8 cellular contexts compared by ENCODE assay signal in the genomic region with DNA sequence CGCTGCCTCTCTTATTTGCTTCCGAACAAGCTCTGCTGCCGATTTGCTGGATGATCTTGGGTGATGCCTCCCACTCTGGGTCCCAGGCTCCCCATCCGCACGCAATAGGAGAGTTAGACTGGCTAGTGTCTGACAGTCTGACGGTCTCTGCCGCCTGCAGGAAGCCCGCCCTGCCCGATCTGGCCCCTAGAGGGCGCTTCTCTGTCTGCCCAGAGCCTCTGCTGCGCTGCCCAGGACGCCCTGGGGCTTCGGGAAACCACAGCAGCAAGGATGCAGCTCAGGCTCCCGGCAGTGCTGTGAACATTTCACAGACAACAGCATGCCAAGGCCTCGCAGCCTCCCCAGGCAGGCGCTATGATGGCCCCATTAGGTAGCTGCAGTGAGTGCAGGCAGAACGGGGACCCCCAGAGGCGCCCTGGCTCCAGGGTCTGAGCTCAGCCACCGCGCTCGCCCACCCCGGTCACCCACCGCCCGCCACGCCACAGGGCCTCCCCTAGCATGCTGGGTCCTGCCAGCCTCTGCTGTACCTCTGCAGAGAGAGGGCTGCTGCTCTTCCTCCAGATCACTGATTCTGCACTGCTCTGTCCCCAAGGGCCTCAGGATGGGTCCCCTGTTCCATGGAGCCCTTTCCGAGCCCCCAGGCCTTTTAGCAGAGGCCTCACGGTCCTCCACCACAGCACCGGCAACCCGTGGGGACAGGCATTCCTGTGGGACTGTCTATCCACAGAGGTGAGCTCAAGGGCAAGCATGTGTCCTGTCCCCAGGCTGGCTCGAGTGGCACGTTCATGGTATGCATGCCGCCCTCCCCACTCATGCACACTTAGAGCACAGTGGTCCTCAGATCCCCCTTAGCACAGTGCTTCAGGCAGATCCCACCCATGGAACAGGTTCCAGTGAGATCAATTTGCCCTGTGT. TPM values are rescaled to one million over a fixed set of nuclear protein-coding genes. Genes with fewer than 3 reads are reported as not detected.
DNase-seq lines count a peak whose midpoint lies in the region; ATAC-seq and TF ChIP-seq lines count a peak whose summit lies in the region.

No MANE protein-coding gene starts in this region.

- H3K27me3 ChIP-seq in WERI-Rb-1 (ENCODE audit: insufficient read depth, low read depth, severe bottlenecking) (no peaks in the 10 kb centered on the region), brain microvascular endothelial cell (replicated peaks) (no peaks in the 10 kb centered on the region), spleen (replicated peaks in 1 of 7) (no peaks in the 10 kb centered on the region)

- TF ChIP-seq CTCF in WERI-Rb-1 (IDR thresholded peaks at IDR 0.05; ENCODE audit: low read depth, low read length) (peak; percentile 97), brain microvascular endothelial cell (IDR thresholded peaks at IDR 0.05; ENCODE audit: low read depth, low read length, missing control alignments) (peak; percentile 98), spleen (IDR thresholded peaks at IDR 0.05 in 8 of 11, conservative IDR thresholded peaks at IDR 0.05 in 3 of 11) (peak; percentile 77 to 99 (median 95))

- DNase-seq in DMS53 (lab: John Stamatoyannopoulos, UW), result peak; percentile 71
- DNase-seq in DMS53 treated with DMSO at 0.1 percent for 48 hours (lab: John Stamatoyannopoulos, UW; ENCODE audit: unreplicated experiment), result no peak
- DNase-seq in NCI-H2107 (lab: John Stamatoyannopoulos, UW), result peak; percentile 22
- peak; percentile 88 for DNase-seq in WERI-Rb-1
- DNase-seq in brain microvascular endothelial cell, result peak; percentile 80
- peak; percentile 96 for DNase-seq in iPS-NIHi7 (ENCODE audit: extremely low spot score)
- peak; percentile 95 for DNase-seq in spleen

- intact Hi-C loops in spleen (cut with DNase I; ENCODE audit: low total_unique reads), result loop anchor here (5.0 kb wide), 1 partner anchor 238 kb away; no protein-coding TSS in a partner anchor

- no peak overlapping the region for H3K4me3 ChIP-seq in WERI-Rb-1 (ENCODE audit: low read depth, low read length)
- H3K4me3 ChIP-seq in brain microvascular endothelial cell (ENCODE audit: low read depth, low read length), result no peak overlapping the region
- no peak overlapping the region for H3K4me3 ChIP-seq in spleen

- H3K4me1 ChIP-seq in spleen, result peaks cover 0 to 9% (median 7%) of the 10 kb centered on the region in 6 donors

- no peak for TF ChIP-seq POLR2A in spleen (IDR thresholded peaks at IDR 0.05)

- H3K9me3 ChIP-seq in WERI-Rb-1 (ENCODE audit: severe bottlenecking) (no peaks in the 10 kb centered on the region), spleen (no peaks in the 10 kb centered on the region)

- in situ Hi-C loops in brain microvascular endothelial cell (cut with HindIII; ENCODE audit: low pct_ligation_motif_present, low sequenced_read_pairs), result no loop called here

- H3K27ac ChIP-seq in WERI-Rb-1, result no peak overlapping the region
- no peak overlapping the region for H3K27ac ChIP-seq in brain microvascular endothelial cell
- no peak overlapping the region for H3K27ac ChIP-seq in spleen

- WGBS in spleen, 5 donors, result 56 to 83% (median 62%) methylated on average over 13 to 32 of the region's 32 CpGs

- H3K36me3 ChIP-seq in WERI-Rb-1, result no peaks in the 10 kb centered on the region; the same call in 1 of the 2 replicates
- H3K36me3 ChIP-seq in brain microvascular endothelial cell (replicated peaks), result no peaks in the 10 kb centered on the region
- H3K36me3 ChIP-seq in spleen, result peaks cover 0 to 30% (median 8%) of the 10 kb centered on the region in 6 donors

- no peak for ATAC-seq in GM21786 (IDR thresholded peaks at IDR 0.05; ENCODE audit: unreplicated experiment)

RNA-seq across cellular contexts. Expression of a gene that starts 4.3 kb away (rescaled TPM):
- 1 to 10 TPM in 3 of 7 donors, under 1 TPM in 4; 0.37 to 3.0 (median 0.92) TPM for total RNA-seq in spleen
- 1 to 10 TPM in 1 of 3 donors, under 1 TPM in 2; 0.77 to 1.9 (median 0.90) TPM for polyA plus RNA-seq in spleen

RNA-seq across cellular contexts. Expression of a gene that starts 30.8 kb away (rescaled TPM):
- total RNA-seq in spleen, result under 1 TPM in 3 of 7 donors, not detected in 4; 0.30 to 0.77 (median 0.60) TPM
- 1 to 10 TPM in 1 of 3 donors, under 1 TPM in 2; 0.22 to 1.2 (median 0.97) TPM for polyA plus RNA-seq in spleen

RNA-seq across cellular contexts. Expression of a gene that starts 57.5 kb away (rescaled TPM):
- total RNA-seq in spleen, result 10 to 100 TPM; 14.9 to 34.2 (median 31.9) TPM
- 10 to 100 TPM; 16.4 to 29.3 (median 20.3) TPM for polyA plus RNA-seq in spleen
